In genomic region chr6:146893690-146894089, GRCh38 we compare ENCODE assay signal across 25 cellular contexts.
DNase-seq lines count a peak whose midpoint lies in the region; ATAC-seq, FAIRE-seq and TF ChIP-seq lines count a peak whose summit lies in the region.
"Had no signal": no experiment of that assay in that cellular context is flagged by ENCODE, and none has a peak within 500 bp of the region (broad histone marks: within the 10 kb centered on the region; RNA-seq: fewer than 3 reads in every experiment).

No MANE protein-coding gene starts in this region.

- H3K4me3 ChIP-seq in CD8-positive, alpha-beta memory T cell (ENCODE audit: low read length), result no peak overlapping the region
- peak overlapping the region; percentile 36 for H3K4me3 ChIP-seq in K562
- H3K4me3 ChIP-seq: A549; BLaER1 treated with 17β-estradiol and CSF1 and Interleukin-3, amounts not matched to agents 10 nM and 100 nM; GM12878 had no signal

- peaks cover 53% of the 10 kb centered on the region for H3K79me2 ChIP-seq in K562 (ENCODE audit: control insufficient read depth, insufficient read depth, low read length)

- TF ChIP-seq RAD21 in K562 (CRISPR knock-in tag; conservative IDR thresholded peaks at IDR 0.05 in 1 of 2, IDR thresholded peaks at IDR 0.05 in 1 of 2), result no peak

- H3K4me1 Mint-ChIP-seq in CD8-positive, alpha-beta memory T cell, result no peaks in the 10 kb centered on the region
- H3K4me1 Mint-ChIP-seq in type B pancreatic cell (ENCODE audit: unreplicated experiment), result no peaks in the 10 kb centered on the region

- no peak for TF ChIP-seq CTCF in K562 (IDR thresholded peaks at IDR 0.05 in 2 of 3, conservative IDR thresholded peaks at IDR 0.05 in 1 of 3; ENCODE audit: insufficient read depth in 2 of 3, low read depth in 1 of 3, low read length in 3 of 3)
- no peak for TF ChIP-seq CTCF in type B pancreatic cell (conservative IDR thresholded peaks at IDR 0.05)

- H3K4me2 ChIP-seq in K562 (ENCODE audit: insufficient read depth, low read length), result peak overlapping the region; percentile 84
- H3K4me2 ChIP-seq: A549 had no signal

- no peak overlapping the region for H3K4me3 Mint-ChIP-seq in CD8-positive, alpha-beta memory T cell
- no peak overlapping the region for H3K4me3 Mint-ChIP-seq in type B pancreatic cell
- H3K4me3 Mint-ChIP-seq: B cell; CD4-positive, alpha-beta T cell; CD8-positive, alpha-beta T cell had no signal

- H3K36me3 Mint-ChIP-seq in CD8-positive, alpha-beta memory T cell, result peaks cover 0 to 1% (median 0%) of the 10 kb centered on the region in 3 donors
- H3K36me3 Mint-ChIP-seq in type B pancreatic cell, result no peaks in the 10 kb centered on the region
- H3K36me3 Mint-ChIP-seq: CD8-positive, alpha-beta T cell had no signal

- FAIRE-seq in K562 (lab: Jason Lieb, UNC), result no peak
- FAIRE-seq: A549, GM12878, GM12892, GM18507 had no signal

- TF ChIP-seq EP300 in K562 (IDR thresholded peaks at IDR 0.05; ENCODE audit: low read length), result no peak

- H3K9me3 ChIP-seq in CD8-positive, alpha-beta memory T cell (ENCODE audit: low read length), result no peaks in the 10 kb centered on the region
- H3K9me3 ChIP-seq in K562 (replicated peaks; ENCODE audit: control insufficient read depth, insufficient read depth, low read depth, low read length), result no peaks in the 10 kb centered on the region
- H3K9me3 ChIP-seq: A549; BLaER1 treated with 17β-estradiol and CSF1 and Interleukin-3, amounts not matched to agents 10 nM and 100 nM had no signal

- CTCF ChIA-PET in CD8-positive, alpha-beta memory T cell (lab: Charles Lee), result no interaction called here
- CTCF ChIA-PET in K562 (lab: Yijun Ruan, JAX; ENCODE audit: low intra/inter-chr PET ratio), result no interaction called here

- H2AFZ ChIP-seq in K562 (ENCODE audit: low read depth, low read length), result no peak overlapping the region

- peaks cover 0 to 2% (median 0%) of the 10 kb centered on the region in 5 donors for H3K9me3 Mint-ChIP-seq in CD8-positive, alpha-beta memory T cell
- peaks cover 18% of the 10 kb centered on the region for H3K9me3 Mint-ChIP-seq in type B pancreatic cell
- H3K9me3 Mint-ChIP-seq: CD4-positive, alpha-beta T cell; CD8-positive, alpha-beta T cell had no signal

- in situ Hi-C loops in K562 (cut with MboI), result loop anchor here (25.0 kb wide), 1 partner anchor 319 kb away; the partner anchor contains the start of gene STXBP5

- H3K36me3 ChIP-seq in CD8-positive, alpha-beta memory T cell (ENCODE audit: insufficient read depth, low read length), result no peaks in the 10 kb centered on the region
- H3K36me3 ChIP-seq in K562 (ENCODE audit: control insufficient read depth, insufficient read depth, low read length), result no peaks in the 10 kb centered on the region
- H3K36me3 ChIP-seq: BLaER1 treated with 17β-estradiol and CSF1 and Interleukin-3, amounts not matched to agents 10 nM and 100 nM had no signal

- H3K27me3 ChIP-seq in CD8-positive, alpha-beta memory T cell (ENCODE audit: insufficient read depth, low read length, poor library complexity, severe bottlenecking), result no peaks in the 10 kb centered on the region
- H3K27me3 ChIP-seq in K562 (ENCODE audit: control insufficient read depth in 2 of 2, insufficient read depth in 2 of 2, low read length in 2 of 2), result no peaks in the 10 kb centered on the region
- H3K27me3 ChIP-seq: BLaER1 treated with 17β-estradiol and CSF1 and Interleukin-3, amounts not matched to agents 10 nM and 100 nM had no signal

- H4K20me1 ChIP-seq in K562 (replicated peaks; ENCODE audit: control insufficient read depth, insufficient read depth, low read length), result no peaks in the 10 kb centered on the region
- H4K20me1 ChIP-seq: BLaER1 treated with 17β-estradiol and CSF1 and Interleukin-3, amounts not matched to agents 10 nM and 100 nM had no signal

- POLR2A ChIA-PET in CD8-positive, alpha-beta memory T cell (lab: Charles Lee), result no interaction called here
- POLR2A ChIA-PET in K562 (lab: Yijun Ruan, JAX), result interaction anchor here (1.1 to 4.4 kb wide), 3 partner anchors 10 to 64 kb away, joined by 3 to 12 read pairs (median 9); no protein-coding TSS in a partner anchor

- peak overlapping the region; percentile 83 for H3K27ac ChIP-seq in CD8-positive, alpha-beta memory T cell (ENCODE audit: low read depth, low read length)
- H3K27ac ChIP-seq in K562 (ENCODE audit: extremely low read depth, low read depth, low read length), result peak overlapping the region; percentile 65
- H3K27ac ChIP-seq: 22Rv1, A549, C4-2B had no signal

- H3K4me1 ChIP-seq in CD8-positive, alpha-beta memory T cell (ENCODE audit: insufficient read depth, low read length), result no peaks in the 10 kb centered on the region
- H3K4me1 ChIP-seq in K562 (replicated peaks in 1 of 2; ENCODE audit: control insufficient read depth in 2 of 2, insufficient read depth in 2 of 2, low read length in 2 of 2), result peaks cover 33 to 96% of the 10 kb centered on the region in 2 experiments
- H3K4me1 ChIP-seq: A549 had no signal

- intact Hi-C loops in K562 (cut with micrococcal nuclease), result loop anchor here (2.0 kb wide), 1 partner anchor 17 kb away; no protein-coding TSS in a partner anchor

- H3K27ac Mint-ChIP-seq in CD8-positive, alpha-beta memory T cell, result no peak overlapping the region
- H3K27ac Mint-ChIP-seq in type B pancreatic cell, result no peak overlapping the region
- H3K27ac Mint-ChIP-seq: B cell; CD4-positive, alpha-beta T cell; CD8-positive, alpha-beta T cell had no signal

- DNase-seq in CD8-positive, alpha-beta memory T cell, result no peak
- peak; percentile 57 for DNase-seq in OCI-M1 (lab: John Stamatoyannopoulos, UW)
- DNase-seq in K562 (ENCODE audit: extremely low read depth in 1 of 4, low spot score in 3 of 4), result no peak
- no peak for DNase-seq in type B pancreatic cell (ENCODE audit: extremely low spot score, unreplicated experiment)
- no peak for DNase-seq in NCI-H748 (lab: John Stamatoyannopoulos, UW; ENCODE audit: unreplicated experiment)
- no peak for DNase-seq in putamen (ENCODE audit: low spot score)
- DNase-seq: AML-193; CD4-positive, alpha-beta T cell; CD8-positive, alpha-beta T cell; COR-L47; DMS 273 treated with DMSO at 0.1 percent for 48 hours; DMS153; DMS53; DMS79; DND-41; EL; GDM1 had no signal

- H3K9ac ChIP-seq in K562 (ENCODE audit: insufficient read depth in 1 of 2, low read depth in 2 of 2, low read length in 2 of 2), result peak overlapping the region in 1 of 2 experiments; percentile 65; a peak in 2 of 4 replicates
- H3K9ac ChIP-seq: BLaER1 treated with 17β-estradiol and CSF1 and Interleukin-3, amounts not matched to agents 10 nM and 100 nM had no signal

- no peak for ATAC-seq in K562
- ATAC-seq: A549; CD8-positive, alpha-beta T cell; GM12878 had no signal

- peaks cover 5 to 13% of the 10 kb centered on the region in 2 donors for H3K27me3 Mint-ChIP-seq in CD8-positive, alpha-beta memory T cell
- peaks cover 5% of the 10 kb centered on the region for H3K27me3 Mint-ChIP-seq in type B pancreatic cell
- H3K27me3 Mint-ChIP-seq: CD4-positive, alpha-beta T cell had no signal

- no peak for TF ChIP-seq POLR2A in K562 (conservative IDR thresholded peaks at IDR 0.05)

- H3K9me1 ChIP-seq in K562 (ENCODE audit: control insufficient read depth, insufficient read depth, low read length), result no peaks in the 10 kb centered on the region

- WGBS in K562 (ENCODE audit: insufficient coverage, low coverage, missing lambda C conversion rate), result 28% methylated on average over 1 of the region's 1 CpG

- BruUV-seq in K562 (replicated peaks; lab: Mats Ljungman, UMichigan), result no TSS peak

TF ChIP-seq in K562, 482 proteins besides CTCF, POLR2A, EP300 and RAD21 (continues in another document):
- 0 out of 2 replicates have a peak, but pooled peaks have one; percentile 23 for TF ChIP-seq ZNF3 (CRISPR knock-in tag; IDR thresholded peaks at IDR 0.05)
- no peak for TF ChIP-seq FOXO4 (CRISPR knock-in tag; IDR thresholded peaks at IDR 0.05)
- 0 out of 2 replicates have a peak, but pooled peaks have one; percentile 36 for TF ChIP-seq TCFL5 (CRISPR knock-in tag; conservative IDR thresholded peaks at IDR 0.05)
- TF ChIP-seq HBP1 (CRISPR knock-in tag; IDR thresholded peaks at IDR 0.05), result peak; percentile 28; the same call in 1 of the 2 replicates
- TF ChIP-seq ZNF511 (CRISPR knock-in tag; IDR thresholded peaks at IDR 0.05), result no peak
- peak; percentile 77; the same call in 1 of the 2 replicates for TF ChIP-seq ELF4 (CRISPR knock-in tag; IDR thresholded peaks at IDR 0.05)
- 0 out of 2 replicates have a peak, but pooled peaks have one; percentile 17 for TF ChIP-seq HIVEP1 (CRISPR knock-in tag; IDR thresholded peaks at IDR 0.05)
- peak; percentile 21 for TF ChIP-seq BRD9 (IDR thresholded peaks at IDR 0.05; ENCODE audit: low read depth, partially characterized antibody)
- 0 out of 2 replicates have a peak, but pooled peaks have one; percentile 60 for TF ChIP-seq ZNF174 (CRISPR knock-in tag; IDR thresholded peaks at IDR 0.05)
